In the genomic region with DNA sequence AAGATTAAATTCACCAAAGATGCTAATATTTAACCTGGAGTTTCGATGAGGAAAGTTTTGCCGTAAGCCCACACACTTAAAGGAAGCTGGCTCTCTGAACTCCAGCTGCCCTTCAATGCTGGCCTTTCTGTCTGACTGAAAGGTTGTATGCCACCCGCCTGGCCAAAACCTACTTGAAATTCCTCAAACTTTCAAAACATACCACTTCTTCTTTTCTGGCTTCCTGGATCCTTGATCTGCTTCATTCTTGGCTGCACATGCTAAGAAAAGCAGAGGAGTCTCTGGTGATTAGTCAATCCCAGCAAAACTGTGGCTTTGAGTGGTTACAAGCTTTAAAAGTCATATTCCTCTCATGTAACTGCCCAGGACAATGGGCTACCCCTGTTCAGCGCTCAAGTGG, we compare ENCODE assay signal across 1 cellular context.
TF ChIP-seq lines count a peak whose summit lies in the region.

No MANE protein-coding gene starts in this region.

TF ChIP-seq in H1, 55 proteins besides CTCF, POLR2A, EP300 and RAD21 (continued from another document):
- TF ChIP-seq, protein P1, sequence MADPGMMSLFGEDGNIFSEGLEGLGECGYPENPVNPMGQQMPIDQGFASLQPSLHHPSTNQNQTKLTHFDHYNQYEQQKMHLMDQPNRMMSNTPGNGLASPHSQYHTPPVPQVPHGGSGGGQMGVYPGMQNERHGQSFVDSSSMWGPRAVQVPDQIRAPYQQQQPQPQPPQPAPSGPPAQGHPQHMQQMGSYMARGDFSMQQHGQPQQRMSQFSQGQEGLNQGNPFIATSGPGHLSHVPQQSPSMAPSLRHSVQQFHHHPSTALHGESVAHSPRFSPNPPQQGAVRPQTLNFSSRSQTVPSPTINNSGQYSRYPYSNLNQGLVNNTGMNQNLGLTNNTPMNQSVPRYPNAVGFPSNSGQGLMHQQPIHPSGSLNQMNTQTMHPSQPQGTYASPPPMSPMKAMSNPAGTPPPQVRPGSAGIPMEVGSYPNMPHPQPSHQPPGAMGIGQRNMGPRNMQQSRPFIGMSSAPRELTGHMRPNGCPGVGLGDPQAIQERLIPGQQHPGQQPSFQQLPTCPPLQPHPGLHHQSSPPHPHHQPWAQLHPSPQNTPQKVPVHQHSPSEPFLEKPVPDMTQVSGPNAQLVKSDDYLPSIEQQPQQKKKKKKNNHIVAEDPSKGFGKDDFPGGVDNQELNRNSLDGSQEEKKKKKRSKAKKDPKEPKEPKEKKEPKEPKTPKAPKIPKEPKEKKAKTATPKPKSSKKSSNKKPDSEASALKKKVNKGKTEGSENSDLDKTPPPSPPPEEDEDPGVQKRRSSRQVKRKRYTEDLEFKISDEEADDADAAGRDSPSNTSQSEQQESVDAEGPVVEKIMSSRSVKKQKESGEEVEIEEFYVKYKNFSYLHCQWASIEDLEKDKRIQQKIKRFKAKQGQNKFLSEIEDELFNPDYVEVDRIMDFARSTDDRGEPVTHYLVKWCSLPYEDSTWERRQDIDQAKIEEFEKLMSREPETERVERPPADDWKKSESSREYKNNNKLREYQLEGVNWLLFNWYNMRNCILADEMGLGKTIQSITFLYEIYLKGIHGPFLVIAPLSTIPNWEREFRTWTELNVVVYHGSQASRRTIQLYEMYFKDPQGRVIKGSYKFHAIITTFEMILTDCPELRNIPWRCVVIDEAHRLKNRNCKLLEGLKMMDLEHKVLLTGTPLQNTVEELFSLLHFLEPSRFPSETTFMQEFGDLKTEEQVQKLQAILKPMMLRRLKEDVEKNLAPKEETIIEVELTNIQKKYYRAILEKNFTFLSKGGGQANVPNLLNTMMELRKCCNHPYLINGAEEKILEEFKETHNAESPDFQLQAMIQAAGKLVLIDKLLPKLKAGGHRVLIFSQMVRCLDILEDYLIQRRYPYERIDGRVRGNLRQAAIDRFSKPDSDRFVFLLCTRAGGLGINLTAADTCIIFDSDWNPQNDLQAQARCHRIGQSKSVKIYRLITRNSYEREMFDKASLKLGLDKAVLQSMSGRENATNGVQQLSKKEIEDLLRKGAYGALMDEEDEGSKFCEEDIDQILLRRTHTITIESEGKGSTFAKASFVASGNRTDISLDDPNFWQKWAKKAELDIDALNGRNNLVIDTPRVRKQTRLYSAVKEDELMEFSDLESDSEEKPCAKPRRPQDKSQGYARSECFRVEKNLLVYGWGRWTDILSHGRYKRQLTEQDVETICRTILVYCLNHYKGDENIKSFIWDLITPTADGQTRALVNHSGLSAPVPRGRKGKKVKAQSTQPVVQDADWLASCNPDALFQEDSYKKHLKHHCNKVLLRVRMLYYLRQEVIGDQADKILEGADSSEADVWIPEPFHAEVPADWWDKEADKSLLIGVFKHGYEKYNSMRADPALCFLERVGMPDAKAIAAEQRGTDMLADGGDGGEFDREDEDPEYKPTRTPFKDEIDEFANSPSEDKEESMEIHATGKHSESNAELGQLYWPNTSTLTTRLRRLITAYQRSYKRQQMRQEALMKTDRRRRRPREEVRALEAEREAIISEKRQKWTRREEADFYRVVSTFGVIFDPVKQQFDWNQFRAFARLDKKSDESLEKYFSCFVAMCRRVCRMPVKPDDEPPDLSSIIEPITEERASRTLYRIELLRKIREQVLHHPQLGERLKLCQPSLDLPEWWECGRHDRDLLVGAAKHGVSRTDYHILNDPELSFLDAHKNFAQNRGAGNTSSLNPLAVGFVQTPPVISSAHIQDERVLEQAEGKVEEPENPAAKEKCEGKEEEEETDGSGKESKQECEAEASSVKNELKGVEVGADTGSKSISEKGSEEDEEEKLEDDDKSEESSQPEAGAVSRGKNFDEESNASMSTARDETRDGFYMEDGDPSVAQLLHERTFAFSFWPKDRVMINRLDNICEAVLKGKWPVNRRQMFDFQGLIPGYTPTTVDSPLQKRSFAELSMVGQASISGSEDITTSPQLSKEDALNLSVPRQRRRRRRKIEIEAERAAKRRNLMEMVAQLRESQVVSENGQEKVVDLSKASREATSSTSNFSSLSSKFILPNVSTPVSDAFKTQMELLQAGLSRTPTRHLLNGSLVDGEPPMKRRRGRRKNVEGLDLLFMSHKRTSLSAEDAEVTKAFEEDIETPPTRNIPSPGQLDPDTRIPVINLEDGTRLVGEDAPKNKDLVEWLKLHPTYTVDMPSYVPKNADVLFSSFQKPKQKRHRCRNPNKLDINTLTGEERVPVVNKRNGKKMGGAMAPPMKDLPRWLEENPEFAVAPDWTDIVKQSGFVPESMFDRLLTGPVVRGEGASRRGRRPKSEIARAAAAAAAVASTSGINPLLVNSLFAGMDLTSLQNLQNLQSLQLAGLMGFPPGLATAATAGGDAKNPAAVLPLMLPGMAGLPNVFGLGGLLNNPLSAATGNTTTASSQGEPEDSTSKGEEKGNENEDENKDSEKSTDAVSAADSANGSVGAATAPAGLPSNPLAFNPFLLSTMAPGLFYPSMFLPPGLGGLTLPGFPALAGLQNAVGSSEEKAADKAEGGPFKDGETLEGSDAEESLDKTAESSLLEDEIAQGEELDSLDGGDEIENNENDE (IDR thresholded peaks at IDR 0.05; ENCODE audit: insufficient replicate concordance, low read length), result no peak
